ENCODE assay signal across 23 cellular contexts in the genomic region with DNA sequence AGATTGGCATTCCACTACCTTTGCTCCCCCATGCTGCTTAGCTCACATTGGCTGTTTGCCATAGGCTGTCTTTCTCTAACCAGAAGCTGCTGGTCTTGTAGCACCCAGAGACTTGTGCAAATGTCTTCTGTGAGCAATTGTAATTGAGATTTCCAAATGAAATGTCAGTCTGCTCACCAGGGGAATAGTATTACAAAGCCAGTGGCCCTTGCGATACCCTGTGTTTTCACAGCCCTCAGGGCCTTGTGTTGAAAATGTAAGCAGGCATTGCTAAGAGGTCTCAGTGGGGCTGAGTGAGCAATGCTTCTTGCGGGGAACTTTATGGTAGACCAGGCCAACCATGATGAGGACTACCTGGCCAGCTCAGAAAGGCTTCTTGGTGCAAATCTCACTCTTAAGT.
DNase-seq lines count a peak whose midpoint lies in the region; ATAC-seq and TF ChIP-seq lines count a peak whose summit lies in the region.
"Had no signal": no experiment of that assay in that cellular context is flagged by ENCODE, and none has a peak within 500 bp of the region (broad histone marks: within the 10 kb centered on the region; RNA-seq: fewer than 3 reads in every experiment).

No MANE protein-coding gene starts in this region.

- H3K4me1 Mint-ChIP-seq in CD4-positive, CD25-positive, alpha-beta regulatory T cell = peaks cover 0 to 35% (median 2%) of the 10 kb centered on the region in 4 donors

- no peak for ATAC-seq in CD4-positive, CD25-positive, alpha-beta regulatory T cell (ENCODE audit: low read depth in 2 of 2)
- ATAC-seq in HG03378 (IDR thresholded peaks at IDR 0.05; ENCODE audit: unreplicated experiment) = no peak
- ATAC-seq in HG03460 (IDR thresholded peaks at IDR 0.05; ENCODE audit: unreplicated experiment) = no peak

- H3K27me3 Mint-ChIP-seq in CD4-positive, CD25-positive, alpha-beta regulatory T cell = peaks cover 4% of the 10 kb centered on the region
- H3K27me3 Mint-ChIP-seq: CD4-positive, alpha-beta memory T cell; IgD-negative memory B cell had no signal

- no peak overlapping the region for H3K4me3 Mint-ChIP-seq in CD4-positive, CD25-positive, alpha-beta regulatory T cell
- H3K4me3 Mint-ChIP-seq: CD4-positive, alpha-beta memory T cell; IgD-negative memory B cell had no signal

- H3K27me3 ChIP-seq in CD4-positive, CD25-positive, alpha-beta regulatory T cell (ENCODE audit: control insufficient read depth, insufficient read depth, low read length) = no peaks in the 10 kb centered on the region
- no peaks in the 10 kb centered on the region for H3K27me3 ChIP-seq in dorsolateral prefrontal cortex
- H3K27me3 ChIP-seq: BE2C had no signal

- H3K36me3 ChIP-seq in CD4-positive, CD25-positive, alpha-beta regulatory T cell (ENCODE audit: control insufficient read depth, insufficient read depth, low read length) = no peaks in the 10 kb centered on the region
- H3K36me3 ChIP-seq: BE2C, HAP-1 had no signal

- H3K27ac Mint-ChIP-seq in CD4-positive, CD25-positive, alpha-beta regulatory T cell = peak overlapping the region in 2 of 3 donors; percentile 77 to 80
- H3K27ac Mint-ChIP-seq: CD4-positive, alpha-beta memory T cell; IgD-negative memory B cell had no signal

- no peaks in the 10 kb centered on the region for H3K36me3 Mint-ChIP-seq in CD4-positive, CD25-positive, alpha-beta regulatory T cell
- H3K36me3 Mint-ChIP-seq: CD4-positive, alpha-beta memory T cell had no signal

- H3K9me3 ChIP-seq in CD4-positive, CD25-positive, alpha-beta regulatory T cell (ENCODE audit: control insufficient read depth in 2 of 2, low read length in 2 of 2) = no peaks in the 10 kb centered on the region
- H3K9me3 ChIP-seq: BE2C, HAP-1 had no signal

- intact Hi-C loops in dorsolateral prefrontal cortex (cut with DNase I) = no loop called here

- no peaks in the 10 kb centered on the region for H3K4me1 ChIP-seq in CD4-positive, CD25-positive, alpha-beta regulatory T cell (ENCODE audit: control insufficient read depth, insufficient read depth, low read length, poor library complexity, severe bottlenecking)
- H3K4me1 ChIP-seq: BE2C, HAP-1 had no signal

- H3K9me3 Mint-ChIP-seq in CD4-positive, CD25-positive, alpha-beta regulatory T cell = peaks cover 0 to 7% (median 5%) of the 10 kb centered on the region in 7 donors

- TF ChIP-seq CTCF in epithelial cell of esophagus (IDR thresholded peaks at IDR 0.05; ENCODE audit: insufficient read depth, low read depth, low read length, missing control alignments) = no peak
- TF ChIP-seq CTCF in dorsolateral prefrontal cortex (IDR thresholded peaks at IDR 0.05 in 54 of 56, conservative IDR thresholded peaks at IDR 0.05 in 2 of 56; ENCODE audit: low read depth in 1 of 56, partially characterized antibody in 56 of 56) = no peak

- H3K4me3 ChIP-seq in CD4-positive, CD25-positive, alpha-beta regulatory T cell (ENCODE audit: low read depth, low read length) = no peak overlapping the region
- H3K4me3 ChIP-seq in epithelial cell of esophagus (ENCODE audit: low read length) = no peak overlapping the region
- no peak overlapping the region for H3K4me3 ChIP-seq in dorsolateral prefrontal cortex
- H3K4me3 ChIP-seq: HAP-1, SK-N-MC had no signal

- no peak for DNase-seq in CD4-positive, CD25-positive, alpha-beta regulatory T cell
- peak; percentile 82 for DNase-seq in NCI-H69 (lab: John Stamatoyannopoulos, UW)
- peak; percentile 42 for DNase-seq in epithelial cell of esophagus (ENCODE audit: low read depth)
- DNase-seq in myocyte (ENCODE audit: low read depth) = peak; percentile 6
- no peak for DNase-seq in stimulated activated CD4-positive, alpha-beta T cell treated with anti-CD3 and anti-CD28 coated beads, Interleukin-2, amount 100 ng/mL, for 48 hours
- DNase-seq in dorsolateral prefrontal cortex = no peak
- DNase-seq: BE2C; Calu3; CD4-positive, alpha-beta memory T cell; Kasumi-1; MM.1S; NCI-H1092; NCI-H146; NCI-H2029 treated with DMSO at 0.1 percent for 48 hours; NCI-H2171; NCI-H748 treated with DMSO at 0.1 percent for 48 hours; OCI-M1; SHP77 had no signal

- no peak overlapping the region for H3K27ac ChIP-seq in CD4-positive, CD25-positive, alpha-beta regulatory T cell (ENCODE audit: insufficient read depth, low read length, poor library complexity, severe bottlenecking)
- no peak overlapping the region for H3K27ac ChIP-seq in dorsolateral prefrontal cortex
- H3K27ac ChIP-seq: SK-N-MC had no signal

Comparison
In these comparisons a context has a peak if more than half of its experiments do, and no peak if none do; other contexts are left out.
1. DNase-seq: peak in NCI-H69 (single experiment), epithelial cell of esophagus (single experiment) and myocyte (single experiment); none in CD4-positive, CD25-positive, alpha-beta regulatory T cell (0 of 3), stimulated activated CD4-positive, alpha-beta T cell treated with anti-CD3 and anti-CD28 coated beads, Interleukin-2, amount 100 ng/mL, for 48 hours (0 of 2) and dorsolateral prefrontal cortex (0 of 10).